Comparison of ENCODE assay signal across 8 cellular contexts in the genomic region with DNA sequence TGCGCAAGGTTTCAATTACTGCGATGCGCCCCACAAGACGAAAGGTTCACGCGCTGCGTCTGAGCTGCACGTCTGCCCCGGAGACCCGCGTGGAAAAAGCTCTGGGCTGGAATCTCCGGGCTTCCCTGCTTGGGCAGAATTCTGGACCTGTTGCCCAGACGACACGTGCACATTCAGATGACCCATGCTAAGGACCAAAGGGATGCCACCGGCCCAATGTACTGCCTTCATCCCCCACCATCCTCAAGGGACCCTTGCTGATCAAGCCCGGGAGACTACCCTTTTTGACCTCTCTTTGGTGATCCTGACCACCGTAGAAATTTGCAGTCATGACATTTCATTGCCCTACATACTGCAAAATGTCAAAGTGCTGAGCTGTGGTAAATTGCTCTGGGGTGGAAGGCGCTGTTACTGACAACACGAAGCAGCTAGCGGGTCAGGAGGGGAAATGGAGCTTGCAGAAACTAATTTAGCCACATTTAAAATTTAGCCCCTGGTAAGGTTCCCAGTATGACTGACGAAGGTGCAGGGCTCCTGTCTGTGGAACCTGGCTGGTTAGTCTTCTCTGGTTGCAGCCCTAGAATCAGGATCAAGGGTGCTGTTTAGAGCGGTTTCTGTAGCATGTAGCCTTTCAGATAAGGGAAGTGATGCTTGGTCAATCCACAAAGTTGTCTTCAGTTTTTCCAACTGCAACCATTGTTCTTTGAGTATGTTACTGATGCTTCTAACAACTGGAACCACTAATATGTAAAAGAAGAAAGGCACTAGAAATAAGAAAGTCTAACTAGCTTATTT.
DNase-seq lines count a peak whose midpoint lies in the region; ATAC-seq and TF ChIP-seq lines count a peak whose summit lies in the region.

No MANE protein-coding gene starts in this region.

- H3K9me2 ChIP-seq in OCI-LY7 (ENCODE audit: insufficient read depth, low read length), result no peaks in the 10 kb centered on the region

- no peak overlapping the region for H3K4me2 ChIP-seq in OCI-LY7 (ENCODE audit: low read length)

- H3K4me1 ChIP-seq in body of pancreas, result peaks cover 20% of the 10 kb centered on the region
- H3K4me1 ChIP-seq in OCI-LY7 (ENCODE audit: insufficient read depth, low read length, poor library complexity, severe bottlenecking), result no peaks in the 10 kb centered on the region

- H3K4me3 ChIP-seq in HFF-Myc (replicated peaks; ENCODE audit: low read depth, low read length) (peak overlapping the region; percentile 62), iPS-18c (ENCODE audit: insufficient read depth, low read depth, low read length) (peak overlapping the region; percentile 87), body of pancreas (peak overlapping the region in 1 of 2 donors; percentile 49), OCI-LY7 (ENCODE audit: low read depth, low read length, poor library complexity, severe bottlenecking) (no peak overlapping the region)

- POLR2A ChIA-PET in activated CD4-positive, alpha-beta memory T cell treated with anti-CD3 and anti-CD28 coated beads for 36 hours (lab: Charles Lee), result interaction anchor here (1.0 to 2.6 kb wide), 10 partner anchors 8 to 88 kb away, joined by 3 to 20 read pairs (median 4); no protein-coding TSS in a partner anchor
- POLR2A ChIA-PET in OCI-LY7 (lab: Charles Lee), result interaction anchor here (0.6 kb wide), 1 partner anchor 1807 kb away, joined by 3 read pairs; no protein-coding TSS in a partner anchor

- peaks cover 48% of the 10 kb centered on the region for H3K4me1 Mint-ChIP-seq in activated CD4-positive, alpha-beta memory T cell treated with anti-CD3 and anti-CD28 coated beads for 36 hours (ENCODE audit: low read depth)
- peaks cover 46% of the 10 kb centered on the region for H3K4me1 Mint-ChIP-seq in stimulated activated naive CD8-positive, alpha-beta T cell treated with anti-CD3 and anti-CD28 coated beads, Interleukin-15, Interleukin-2, amounts not matched to agents 100 ng/mL and 50 ng/mL, for 24 hours (ENCODE audit: low read depth)

- H3K36me3 Mint-ChIP-seq in activated CD4-positive, alpha-beta memory T cell treated with anti-CD3 and anti-CD28 coated beads for 36 hours, result peaks cover 48% of the 10 kb centered on the region
- peaks cover 6% of the 10 kb centered on the region for H3K36me3 Mint-ChIP-seq in stimulated activated naive CD8-positive, alpha-beta T cell treated with anti-CD3 and anti-CD28 coated beads, Interleukin-15, Interleukin-2, amounts not matched to agents 100 ng/mL and 50 ng/mL, for 24 hours (ENCODE audit: low read depth)

- no peaks in the 10 kb centered on the region for H3K79me2 ChIP-seq in OCI-LY7 (ENCODE audit: insufficient read depth, low read depth, low read length)

- DNase-seq in HFF-Myc (ENCODE audit: extremely low read depth, low read depth) (no peak), body of pancreas (no peak), NCI-H146 treated with DMSO at 0.1 percent for 48 hours (lab: John Stamatoyannopoulos, UW; ENCODE audit: unreplicated experiment) (no peak), OCI-LY7 (ENCODE audit: low spot score) (no peak)
- no peak for DNase-seq in activated CD4-positive, alpha-beta memory T cell treated with anti-CD3 and anti-CD28 coated beads for 36 hours

- H3K4me3 Mint-ChIP-seq in activated CD4-positive, alpha-beta memory T cell treated with anti-CD3 and anti-CD28 coated beads for 36 hours, result peak overlapping the region; percentile 92
- H3K4me3 Mint-ChIP-seq in stimulated activated naive CD8-positive, alpha-beta T cell treated with anti-CD3 and anti-CD28 coated beads, Interleukin-15, Interleukin-2, amounts not matched to agents 100 ng/mL and 50 ng/mL, for 24 hours, result peak overlapping the region; percentile 91

- peaks cover 8% of the 10 kb centered on the region for H3K27me3 Mint-ChIP-seq in activated CD4-positive, alpha-beta memory T cell treated with anti-CD3 and anti-CD28 coated beads for 36 hours
- H3K27me3 Mint-ChIP-seq in stimulated activated naive CD8-positive, alpha-beta T cell treated with anti-CD3 and anti-CD28 coated beads, Interleukin-15, Interleukin-2, amounts not matched to agents 100 ng/mL and 50 ng/mL, for 24 hours, result peaks cover 61% of the 10 kb centered on the region

- no peak overlapping the region for H2AFZ ChIP-seq in OCI-LY7 (ENCODE audit: low read length)

- H3K27ac Mint-ChIP-seq in activated CD4-positive, alpha-beta memory T cell treated with anti-CD3 and anti-CD28 coated beads for 36 hours, result peak overlapping the region; percentile 84
- H3K27ac Mint-ChIP-seq in stimulated activated naive CD8-positive, alpha-beta T cell treated with anti-CD3 and anti-CD28 coated beads, Interleukin-15, Interleukin-2, amounts not matched to agents 100 ng/mL and 50 ng/mL, for 24 hours, result peak overlapping the region; percentile 57

- H3K27ac ChIP-seq in body of pancreas (peak overlapping the region in 1 of 4 donors; percentile 33), OCI-LY7 (ENCODE audit: low read depth, low read length, poor library complexity, severe bottlenecking) (no peak overlapping the region)

- H3K27me3 ChIP-seq in body of pancreas, result no peaks in the 10 kb centered on the region

- no TSS peak for BruUV-seq in OCI-LY7 (replicated peaks; lab: Mats Ljungman, UMichigan)

- intact Hi-C loops in activated CD4-positive, alpha-beta memory T cell treated with anti-CD3 and anti-CD28 coated beads for 36 hours (cut with micrococcal nuclease), result loop anchor here (1.0 to 5.0 kb wide), 7 partner anchors 11 to 129 kb away; no protein-coding TSS in a partner anchor
- intact Hi-C loops in body of pancreas (cut with DNase I), result no loop called here
- intact Hi-C loops in OCI-LY7 (cut with micrococcal nuclease; ENCODE audit: unreplicated experiment), result no loop called here

- 23 to 46% methylated on average over 11 to 22 of the region's 22 CpGs for WGBS in body of pancreas, 2 donors

- H3K9me3 Mint-ChIP-seq in activated CD4-positive, alpha-beta memory T cell treated with anti-CD3 and anti-CD28 coated beads for 36 hours, result no peaks in the 10 kb centered on the region
- H3K9me3 Mint-ChIP-seq in stimulated activated naive CD8-positive, alpha-beta T cell treated with anti-CD3 and anti-CD28 coated beads, Interleukin-15, Interleukin-2, amounts not matched to agents 100 ng/mL and 50 ng/mL, for 24 hours, result no peaks in the 10 kb centered on the region

- CTCF ChIA-PET in activated CD4-positive, alpha-beta memory T cell treated with anti-CD3 and anti-CD28 coated beads for 36 hours (lab: Charles Lee), result interaction anchor here (0.6 to 6.4 kb wide), 20 partner anchors 11 to 115 kb away, joined by 3 to 40 read pairs (median 6); no protein-coding TSS in a partner anchor
- CTCF ChIA-PET in OCI-LY7 (lab: Charles Lee; ENCODE audit: unreplicated experiment), result no interaction called here

- no peak for TF ChIP-seq CTCF in HFF-Myc (IDR thresholded peaks at IDR 0.05; ENCODE audit: low read depth, low read length, missing control alignments)
- no peak for TF ChIP-seq CTCF in body of pancreas (IDR thresholded peaks at IDR 0.05)
- TF ChIP-seq CTCF in OCI-LY7 (conservative IDR thresholded peaks at IDR 0.05; ENCODE audit: low read length), result no peak

- ATAC-seq in GM19463 (IDR thresholded peaks at IDR 0.05; ENCODE audit: unreplicated experiment) (no peak), body of pancreas (no peak)

- H3K9me3 ChIP-seq in iPS-18c (ENCODE audit: control insufficient read depth, insufficient read depth, low read length) (no peaks in the 10 kb centered on the region), body of pancreas (no peaks in the 10 kb centered on the region), OCI-LY7 (ENCODE audit: low read length) (no peaks in the 10 kb centered on the region)

- TF ChIP-seq POLR2A in body of pancreas (IDR thresholded peaks at IDR 0.05), result no peak

- H3K36me3 ChIP-seq in body of pancreas (replicated peaks in 1 of 2; ENCODE audit: insufficient read depth in 1 of 2, low read depth in 2 of 2), result no peaks in the 10 kb centered on the region
- H3K36me3 ChIP-seq in OCI-LY7 (ENCODE audit: insufficient read depth, low read length), result no peaks in the 10 kb centered on the region

- H4K20me1 ChIP-seq in OCI-LY7 (ENCODE audit: insufficient read depth, low read length), result no peaks in the 10 kb centered on the region
